8 cellular contexts compared by ENCODE assay signal in genomic region chr9:79570449-79571308, GRCh38. TPM values are rescaled to one million over a fixed set of nuclear protein-coding genes. Genes with fewer than 3 reads are reported as not detected.
A peak's percentile ranks its signal among the peaks of the same experiment; 100 is the strongest.
DNase-seq lines count a peak whose midpoint lies in the region; ATAC-seq, FAIRE-seq and TF ChIP-seq lines count a peak whose summit lies in the region.

No MANE protein-coding gene starts in this region.

- peak overlapping the region; percentile 97 for H3K4me2 ChIP-seq in H9 (ENCODE audit: insufficient read depth, insufficient read length, low read length)

- peak overlapping the region; percentile 32 for H2BK5ac ChIP-seq in H9 (ENCODE audit: insufficient read length, low read length)

- no peaks in the 10 kb centered on the region for H4K20me1 ChIP-seq in H9 (ENCODE audit: control insufficient read depth, insufficient read depth, insufficient read length)

- H3T11ph ChIP-seq in H9 (ENCODE audit: low read length), result no peak overlapping the region

- WGBS in H9 (ENCODE audit: extremely low coverage, insufficient read length, low lambda C conversion rate), result no CpG with 5 or more reads among the region's 69 CpGs

- no peak overlapping the region for H2BK20ac ChIP-seq in H9 (ENCODE audit: low read depth, low read length, poor library complexity, severe bottlenecking)

- peak overlapping the region; percentile 77 for H3K27ac ChIP-seq in H9 (ENCODE audit: insufficient read length, low read depth, low read length)

- H3K79me2 ChIP-seq in H9 (ENCODE audit: insufficient read depth, low read length), result peaks cover 3% of the 10 kb centered on the region; the same call in 1 of the 2 replicates

- no peak overlapping the region for H3K23ac ChIP-seq in H9 (ENCODE audit: insufficient read length, low read depth, low read length)

- H3K4me1 ChIP-seq in H9 (ENCODE audit: insufficient read depth, low read length), result peaks cover 3% of the 10 kb centered on the region; the same call in 1 of the 2 replicates

- H3K27me3 ChIP-seq in H9 (ENCODE audit: insufficient read depth, low read length) (no peaks in the 10 kb centered on the region), bronchial epithelial cell (ENCODE audit: control insufficient read depth, insufficient read depth, low read length) (no peaks in the 10 kb centered on the region), kidney epithelial cell (ENCODE audit: control insufficient read depth, insufficient read depth, low read length) (no peaks in the 10 kb centered on the region)

- H3K56ac ChIP-seq in H9 (ENCODE audit: insufficient read length, low read depth, low read length), result no peak overlapping the region

- H3K36me3 ChIP-seq in bronchial epithelial cell (ENCODE audit: control insufficient read depth, insufficient read depth, low read length) (no peaks in the 10 kb centered on the region), kidney epithelial cell (ENCODE audit: control insufficient read depth, insufficient read depth, low read length) (no peaks in the 10 kb centered on the region)

- no peak for ATAC-seq in HG03097 (IDR thresholded peaks at IDR 0.05; ENCODE audit: low FRiP score, unreplicated experiment)
- ATAC-seq in HG02763 (IDR thresholded peaks at IDR 0.05; ENCODE audit: unreplicated experiment), result no peak

- peak overlapping the region; percentile 91 for H3K18ac ChIP-seq in H9 (ENCODE audit: insufficient read length, low read depth, low read length)

- peaks cover 2 to 17% (median 4%) of the 10 kb centered on the region in 3 experiments; a peak in 6 of 7 replicates for H3K36me3 Mint-ChIP-seq in H9 (ENCODE audit: insufficient read depth in 1 of 3, low read depth in 3 of 3)

- H3K9me3 Mint-ChIP-seq in H9, result peaks cover 4% of the 10 kb centered on the region in 2 experiments; a peak in 3 of 5 replicates

- H2BK15ac ChIP-seq in H9 (ENCODE audit: low read depth, low read length), result no peak overlapping the region

- H4K5ac ChIP-seq in H9 (ENCODE audit: insufficient read length, low read depth, low read length), result no peak overlapping the region

- H3K9me3 ChIP-seq in H9 (ENCODE audit: control insufficient read depth, low read depth, low read length), result no peaks in the 10 kb centered on the region

- no peak overlapping the region for H2AK5ac ChIP-seq in H9 (ENCODE audit: insufficient read length, low read length)

- no peak overlapping the region for H2BK12ac ChIP-seq in H9 (ENCODE audit: insufficient read length, low read depth, low read length)

- TF ChIP-seq CTCF in AG09309 (IDR thresholded peaks at IDR 0.05; ENCODE audit: control insufficient read depth, insufficient read depth, low read depth, low read length, missing control alignments) (no peak), H9 (conservative IDR thresholded peaks at IDR 0.05) (no peak), bronchial epithelial cell (IDR thresholded peaks at IDR 0.05; ENCODE audit: insufficient read depth, low read length, severe bottlenecking) (no peak), kidney epithelial cell (IDR thresholded peaks at IDR 0.05; ENCODE audit: insufficient read depth, low read length, poor library complexity, severe bottlenecking) (no peak)

- no peak overlapping the region for H4K91ac ChIP-seq in H9 (ENCODE audit: insufficient read length, low read depth, low read length)

- H2AFZ ChIP-seq in H9 (ENCODE audit: low read length), result no peak overlapping the region

- H3K23me2 ChIP-seq in H9 (ENCODE audit: insufficient read length, low read depth, low read length, poor library complexity, severe bottlenecking), result peaks cover 18% of the 10 kb centered on the region

- DNase-seq in AG09309 (ENCODE audit: low read depth) (no peak), H9 (peak; percentile 61), T1000 (lab: John Stamatoyannopoulos, UW) (peak; percentile 62), bronchial epithelial cell (ENCODE audit: low read depth) (no peak), kidney epithelial cell (ENCODE audit: low read depth) (no peak)
- peak; percentile 18 for DNase-seq in stimulated activated CD4-positive, alpha-beta T cell treated with anti-CD3 and anti-CD28 coated beads, Interleukin-2, amount 100 ng/mL, for 4 hours (ENCODE audit: low read depth)

- peak overlapping the region; percentile 39 for H2BK120ac ChIP-seq in H9 (ENCODE audit: low read depth, low read length, poor library complexity, severe bottlenecking)

- no peak overlapping the region for H3K4me3 Mint-ChIP-seq in H9

- H3K4me3 ChIP-seq in AG09309 (ENCODE audit: control insufficient read depth, low read depth, low read length) (peak overlapping the region; percentile 75), bronchial epithelial cell (ENCODE audit: low read depth, low read length) (peak overlapping the region; percentile 50), kidney epithelial cell (ENCODE audit: low read depth, low read length) (peak overlapping the region; percentile 71)

- H3K27ac Mint-ChIP-seq in H9, result peak overlapping the region; percentile 77 to 91 (median 86); a peak in 5 of 7 replicates

- H3K27me3 Mint-ChIP-seq in H9 (ENCODE audit: low read depth), result peaks cover 7% of the 10 kb centered on the region

- no peak overlapping the region for H4K8ac ChIP-seq in H9 (replicated peaks; ENCODE audit: insufficient read length, low read depth, low read length)

- peak overlapping the region; percentile 76 for H3K9ac ChIP-seq in H9 (ENCODE audit: extremely low read depth, insufficient read length, low read length)

- H3K79me1 ChIP-seq in H9 (ENCODE audit: insufficient read depth, low read depth, low read length, poor library complexity, severe bottlenecking), result no peaks in the 10 kb centered on the region

- peaks cover 20 to 25% of the 10 kb centered on the region in 2 experiments for H3K4me1 Mint-ChIP-seq in H9

- no peak for FAIRE-seq in bronchial epithelial cell (lab: Jason Lieb, UNC)

- peak overlapping the region; percentile 88 for H3K14ac ChIP-seq in H9 (ENCODE audit: insufficient read depth, low read length)

- no peak overlapping the region; the same call in 1 of the 2 replicates for H3K4ac ChIP-seq in H9 (ENCODE audit: low read depth, low read length)

RNA-seq across cellular contexts. Expression of gene TLE4, which starts 1.1 kb away (rescaled TPM):
- total RNA-seq in H9 (2021) (35.1 and 36.5 TPM in 2 replicates), bronchial epithelial cell (9.5 and 10.8 TPM in 2 replicates), kidney epithelial cell (12.7 and 17.2 TPM in 2 replicates)

Comparison
In these comparisons a context has a peak if more than half of its experiments do, and no peak if none do; other contexts are left out.
1. DNase-seq: peak in H9 (single experiment), T1000 (single experiment) and stimulated activated CD4-positive, alpha-beta T cell treated with anti-CD3 and anti-CD28 coated beads, Interleukin-2, amount 100 ng/mL, for 4 hours (single experiment); none in AG09309 (single experiment), bronchial epithelial cell (single experiment) and kidney epithelial cell (single experiment).
2. Peak in every context shown above with its lines, with median percentiles within 50 percentile points of each other: H3K4me3 ChIP-seq.